In the genomic region with DNA sequence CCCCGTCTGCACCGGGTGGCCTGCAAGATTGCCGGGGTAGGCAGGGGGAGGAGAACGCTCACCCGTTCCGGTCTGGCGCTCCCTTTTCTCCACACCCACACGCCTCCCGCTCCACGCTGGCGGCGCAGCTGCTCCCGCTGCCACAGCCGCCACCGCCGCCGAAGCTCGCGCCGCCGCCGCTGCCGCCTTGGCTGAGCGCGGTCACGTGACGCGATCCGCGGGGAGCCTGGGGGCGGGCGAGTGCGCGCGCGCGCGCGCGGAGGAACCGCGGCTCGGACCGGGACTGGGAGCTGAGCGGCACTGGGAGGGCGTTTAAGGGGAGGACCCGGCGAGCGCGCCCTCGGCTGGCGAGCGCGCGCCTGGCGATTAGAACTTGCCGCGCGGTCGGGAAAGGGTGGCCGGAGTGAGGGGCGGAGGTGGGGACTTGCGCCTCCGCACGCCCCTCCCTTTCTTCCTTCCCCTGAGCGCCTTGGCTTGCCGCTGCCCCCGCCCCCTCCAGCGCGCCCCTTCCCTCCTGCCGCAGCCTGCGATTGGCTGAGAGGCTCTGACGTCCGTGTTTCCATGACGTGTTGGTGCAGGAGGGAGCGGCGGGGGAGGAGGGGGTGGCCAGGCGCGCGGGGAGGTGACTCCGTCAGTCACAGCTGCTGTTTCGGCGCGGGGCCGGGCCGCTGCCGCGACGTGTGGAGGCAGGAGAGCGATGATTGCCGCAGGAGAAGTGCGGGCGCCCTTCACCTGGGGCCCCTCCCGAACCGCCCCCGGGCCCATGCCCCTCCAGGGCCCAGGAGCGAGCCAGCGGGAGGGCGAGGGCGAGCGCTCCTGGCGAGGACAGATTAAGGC, we compare ENCODE assay signal across 1 cellular context.
A peak's percentile ranks its signal among the peaks of the same experiment; 100 is the strongest.
TF ChIP-seq lines count a peak whose summit lies in the region.

No MANE protein-coding gene starts in this region.

TF ChIP-seq in WTC11, 78 proteins besides CTCF, POLR2A, EP300 and RAD21 (continued from another document and continues in another):
- TF ChIP-seq, protein P1, sequence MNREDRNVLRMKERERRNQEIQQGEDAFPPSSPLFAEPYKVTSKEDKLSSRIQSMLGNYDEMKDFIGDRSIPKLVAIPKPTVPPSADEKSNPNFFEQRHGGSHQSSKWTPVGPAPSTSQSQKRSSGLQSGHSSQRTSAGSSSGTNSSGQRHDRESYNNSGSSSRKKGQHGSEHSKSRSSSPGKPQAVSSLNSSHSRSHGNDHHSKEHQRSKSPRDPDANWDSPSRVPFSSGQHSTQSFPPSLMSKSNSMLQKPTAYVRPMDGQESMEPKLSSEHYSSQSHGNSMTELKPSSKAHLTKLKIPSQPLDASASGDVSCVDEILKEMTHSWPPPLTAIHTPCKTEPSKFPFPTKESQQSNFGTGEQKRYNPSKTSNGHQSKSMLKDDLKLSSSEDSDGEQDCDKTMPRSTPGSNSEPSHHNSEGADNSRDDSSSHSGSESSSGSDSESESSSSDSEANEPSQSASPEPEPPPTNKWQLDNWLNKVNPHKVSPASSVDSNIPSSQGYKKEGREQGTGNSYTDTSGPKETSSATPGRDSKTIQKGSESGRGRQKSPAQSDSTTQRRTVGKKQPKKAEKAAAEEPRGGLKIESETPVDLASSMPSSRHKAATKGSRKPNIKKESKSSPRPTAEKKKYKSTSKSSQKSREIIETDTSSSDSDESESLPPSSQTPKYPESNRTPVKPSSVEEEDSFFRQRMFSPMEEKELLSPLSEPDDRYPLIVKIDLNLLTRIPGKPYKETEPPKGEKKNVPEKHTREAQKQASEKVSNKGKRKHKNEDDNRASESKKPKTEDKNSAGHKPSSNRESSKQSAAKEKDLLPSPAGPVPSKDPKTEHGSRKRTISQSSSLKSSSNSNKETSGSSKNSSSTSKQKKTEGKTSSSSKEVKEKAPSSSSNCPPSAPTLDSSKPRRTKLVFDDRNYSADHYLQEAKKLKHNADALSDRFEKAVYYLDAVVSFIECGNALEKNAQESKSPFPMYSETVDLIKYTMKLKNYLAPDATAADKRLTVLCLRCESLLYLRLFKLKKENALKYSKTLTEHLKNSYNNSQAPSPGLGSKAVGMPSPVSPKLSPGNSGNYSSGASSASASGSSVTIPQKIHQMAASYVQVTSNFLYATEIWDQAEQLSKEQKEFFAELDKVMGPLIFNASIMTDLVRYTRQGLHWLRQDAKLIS (CRISPR knock-in tag; IDR thresholded peaks at IDR 0.05; ENCODE audit: borderline replicate concordance): no peak; the same call in 1 of the 2 replicates
- peak; percentile 85 for TF ChIP-seq FOXK1 (CRISPR knock-in tag; IDR thresholded peaks at IDR 0.05)
- no peak; the same call in 1 of the 2 replicates for TF ChIP-seq CREM (CRISPR knock-in tag; IDR thresholded peaks at IDR 0.05)
- TF ChIP-seq, protein P2, sequence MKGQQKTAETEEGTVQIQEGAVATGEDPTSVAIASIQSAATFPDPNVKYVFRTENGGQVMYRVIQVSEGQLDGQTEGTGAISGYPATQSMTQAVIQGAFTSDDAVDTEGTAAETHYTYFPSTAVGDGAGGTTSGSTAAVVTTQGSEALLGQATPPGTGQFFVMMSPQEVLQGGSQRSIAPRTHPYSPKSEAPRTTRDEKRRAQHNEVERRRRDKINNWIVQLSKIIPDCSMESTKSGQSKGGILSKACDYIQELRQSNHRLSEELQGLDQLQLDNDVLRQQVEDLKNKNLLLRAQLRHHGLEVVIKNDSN (CRISPR knock-in tag; IDR thresholded peaks at IDR 0.05): peak; percentile 81
- TF ChIP-seq ZNF121 (CRISPR knock-in tag; IDR thresholded peaks at IDR 0.05): no peak
- TF ChIP-seq, protein P3, sequence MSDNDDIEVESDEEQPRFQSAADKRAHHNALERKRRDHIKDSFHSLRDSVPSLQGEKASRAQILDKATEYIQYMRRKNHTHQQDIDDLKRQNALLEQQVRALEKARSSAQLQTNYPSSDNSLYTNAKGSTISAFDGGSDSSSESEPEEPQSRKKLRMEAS (CRISPR knock-in tag; IDR thresholded peaks at IDR 0.05): no peak
- TF ChIP-seq, protein P4, sequence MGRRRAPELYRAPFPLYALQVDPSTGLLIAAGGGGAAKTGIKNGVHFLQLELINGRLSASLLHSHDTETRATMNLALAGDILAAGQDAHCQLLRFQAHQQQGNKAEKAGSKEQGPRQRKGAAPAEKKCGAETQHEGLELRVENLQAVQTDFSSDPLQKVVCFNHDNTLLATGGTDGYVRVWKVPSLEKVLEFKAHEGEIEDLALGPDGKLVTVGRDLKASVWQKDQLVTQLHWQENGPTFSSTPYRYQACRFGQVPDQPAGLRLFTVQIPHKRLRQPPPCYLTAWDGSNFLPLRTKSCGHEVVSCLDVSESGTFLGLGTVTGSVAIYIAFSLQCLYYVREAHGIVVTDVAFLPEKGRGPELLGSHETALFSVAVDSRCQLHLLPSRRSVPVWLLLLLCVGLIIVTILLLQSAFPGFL (CRISPR knock-in tag; IDR thresholded peaks at IDR 0.05; ENCODE audit: borderline replicate concordance): no peak
- TF ChIP-seq RELA (CRISPR knock-in tag; IDR thresholded peaks at IDR 0.05; ENCODE audit: borderline replicate concordance): 0 out of 2 replicates have a peak, but pooled peaks have one; percentile 53
- no peak for TF ChIP-seq ATF1 (CRISPR knock-in tag; IDR thresholded peaks at IDR 0.05)
- TF ChIP-seq, protein P5, sequence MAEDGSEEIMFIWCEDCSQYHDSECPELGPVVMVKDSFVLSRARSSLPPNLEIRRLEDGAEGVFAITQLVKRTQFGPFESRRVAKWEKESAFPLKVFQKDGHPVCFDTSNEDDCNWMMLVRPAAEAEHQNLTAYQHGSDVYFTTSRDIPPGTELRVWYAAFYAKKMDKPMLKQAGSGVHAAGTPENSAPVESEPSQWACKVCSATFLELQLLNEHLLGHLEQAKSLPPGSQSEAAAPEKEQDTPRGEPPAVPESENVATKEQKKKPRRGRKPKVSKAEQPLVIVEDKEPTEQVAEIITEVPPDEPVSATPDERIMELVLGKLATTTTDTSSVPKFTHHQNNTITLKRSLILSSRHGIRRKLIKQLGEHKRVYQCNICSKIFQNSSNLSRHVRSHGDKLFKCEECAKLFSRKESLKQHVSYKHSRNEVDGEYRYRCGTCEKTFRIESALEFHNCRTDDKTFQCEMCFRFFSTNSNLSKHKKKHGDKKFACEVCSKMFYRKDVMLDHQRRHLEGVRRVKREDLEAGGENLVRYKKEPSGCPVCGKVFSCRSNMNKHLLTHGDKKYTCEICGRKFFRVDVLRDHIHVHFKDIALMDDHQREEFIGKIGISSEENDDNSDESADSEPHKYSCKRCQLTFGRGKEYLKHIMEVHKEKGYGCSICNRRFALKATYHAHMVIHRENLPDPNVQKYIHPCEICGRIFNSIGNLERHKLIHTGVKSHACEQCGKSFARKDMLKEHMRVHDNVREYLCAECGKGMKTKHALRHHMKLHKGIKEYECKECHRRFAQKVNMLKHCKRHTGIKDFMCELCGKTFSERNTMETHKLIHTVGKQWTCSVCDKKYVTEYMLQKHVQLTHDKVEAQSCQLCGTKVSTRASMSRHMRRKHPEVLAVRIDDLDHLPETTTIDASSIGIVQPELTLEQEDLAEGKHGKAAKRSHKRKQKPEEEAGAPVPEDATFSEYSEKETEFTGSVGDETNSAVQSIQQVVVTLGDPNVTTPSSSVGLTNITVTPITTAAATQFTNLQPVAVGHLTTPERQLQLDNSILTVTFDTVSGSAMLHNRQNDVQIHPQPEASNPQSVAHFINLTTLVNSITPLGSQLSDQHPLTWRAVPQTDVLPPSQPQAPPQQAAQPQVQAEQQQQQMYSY (CRISPR knock-in tag; IDR thresholded peaks at IDR 0.05): no peak
- no peak for TF ChIP-seq ZNF317 (CRISPR knock-in tag; IDR thresholded peaks at IDR 0.05; ENCODE audit: borderline replicate concordance, low read depth)
- TF ChIP-seq IRF2 (CRISPR knock-in tag; IDR thresholded peaks at IDR 0.05; ENCODE audit: borderline replicate concordance, low read depth): no peak
- peak; percentile 56; the same call in 1 of the 2 replicates for TF ChIP-seq ZNF423 (CRISPR knock-in tag; IDR thresholded peaks at IDR 0.05)
- TF ChIP-seq, protein P6, sequence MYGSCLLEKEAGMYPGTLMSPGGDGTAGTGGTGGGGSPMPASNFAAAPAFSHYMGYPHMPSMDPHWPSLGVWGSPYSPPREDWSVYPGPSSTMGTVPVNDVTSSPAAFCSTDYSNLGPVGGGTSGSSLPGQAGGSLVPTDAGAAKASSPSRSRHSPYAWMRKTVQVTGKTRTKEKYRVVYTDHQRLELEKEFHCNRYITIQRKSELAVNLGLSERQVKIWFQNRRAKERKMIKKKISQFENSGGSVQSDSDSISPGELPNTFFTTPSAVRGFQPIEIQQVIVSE (CRISPR knock-in tag; IDR thresholded peaks at IDR 0.05; ENCODE audit: borderline replicate concordance): no peak
- TF ChIP-seq FOXP1 (CRISPR knock-in tag; IDR thresholded peaks at IDR 0.05; ENCODE audit: borderline replicate concordance): peak; percentile 85
- no peak for TF ChIP-seq ELF4 (CRISPR knock-in tag; IDR thresholded peaks at IDR 0.05; ENCODE audit: low read depth)
- no peak for TF ChIP-seq JUN (CRISPR knock-in tag; IDR thresholded peaks at IDR 0.05)
- TF ChIP-seq GRHL2 (CRISPR knock-in tag; IDR thresholded peaks at IDR 0.05; ENCODE audit: insufficient replicate concordance, severe bottlenecking): no peak
- TF ChIP-seq, protein P7, sequence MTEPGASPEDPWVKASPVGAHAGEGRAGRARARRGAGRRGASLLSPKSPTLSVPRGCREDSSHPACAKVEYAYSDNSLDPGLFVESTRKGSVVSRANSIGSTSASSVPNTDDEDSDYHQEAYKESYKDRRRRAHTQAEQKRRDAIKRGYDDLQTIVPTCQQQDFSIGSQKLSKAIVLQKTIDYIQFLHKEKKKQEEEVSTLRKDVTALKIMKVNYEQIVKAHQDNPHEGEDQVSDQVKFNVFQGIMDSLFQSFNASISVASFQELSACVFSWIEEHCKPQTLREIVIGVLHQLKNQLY (CRISPR knock-in tag; IDR thresholded peaks at IDR 0.05): no peak
- TF ChIP-seq, protein P8, sequence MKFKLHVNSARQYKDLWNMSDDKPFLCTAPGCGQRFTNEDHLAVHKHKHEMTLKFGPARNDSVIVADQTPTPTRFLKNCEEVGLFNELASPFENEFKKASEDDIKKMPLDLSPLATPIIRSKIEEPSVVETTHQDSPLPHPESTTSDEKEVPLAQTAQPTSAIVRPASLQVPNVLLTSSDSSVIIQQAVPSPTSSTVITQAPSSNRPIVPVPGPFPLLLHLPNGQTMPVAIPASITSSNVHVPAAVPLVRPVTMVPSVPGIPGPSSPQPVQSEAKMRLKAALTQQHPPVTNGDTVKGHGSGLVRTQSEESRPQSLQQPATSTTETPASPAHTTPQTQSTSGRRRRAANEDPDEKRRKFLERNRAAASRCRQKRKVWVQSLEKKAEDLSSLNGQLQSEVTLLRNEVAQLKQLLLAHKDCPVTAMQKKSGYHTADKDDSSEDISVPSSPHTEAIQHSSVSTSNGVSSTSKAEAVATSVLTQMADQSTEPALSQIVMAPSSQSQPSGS (CRISPR knock-in tag; IDR thresholded peaks at IDR 0.05; ENCODE audit: borderline replicate concordance, low read depth): no peak
- 0 out of 2 replicates have a peak, but pooled peaks have one; percentile 55 for TF ChIP-seq CBFB (CRISPR knock-in tag; IDR thresholded peaks at IDR 0.05; ENCODE audit: low read depth)
- no peak; the same call in 1 of the 2 replicates for TF ChIP-seq NR3C1 (CRISPR knock-in tag; conservative IDR thresholded peaks at IDR 0.05; ENCODE audit: low read depth)
- TF ChIP-seq, protein P9, sequence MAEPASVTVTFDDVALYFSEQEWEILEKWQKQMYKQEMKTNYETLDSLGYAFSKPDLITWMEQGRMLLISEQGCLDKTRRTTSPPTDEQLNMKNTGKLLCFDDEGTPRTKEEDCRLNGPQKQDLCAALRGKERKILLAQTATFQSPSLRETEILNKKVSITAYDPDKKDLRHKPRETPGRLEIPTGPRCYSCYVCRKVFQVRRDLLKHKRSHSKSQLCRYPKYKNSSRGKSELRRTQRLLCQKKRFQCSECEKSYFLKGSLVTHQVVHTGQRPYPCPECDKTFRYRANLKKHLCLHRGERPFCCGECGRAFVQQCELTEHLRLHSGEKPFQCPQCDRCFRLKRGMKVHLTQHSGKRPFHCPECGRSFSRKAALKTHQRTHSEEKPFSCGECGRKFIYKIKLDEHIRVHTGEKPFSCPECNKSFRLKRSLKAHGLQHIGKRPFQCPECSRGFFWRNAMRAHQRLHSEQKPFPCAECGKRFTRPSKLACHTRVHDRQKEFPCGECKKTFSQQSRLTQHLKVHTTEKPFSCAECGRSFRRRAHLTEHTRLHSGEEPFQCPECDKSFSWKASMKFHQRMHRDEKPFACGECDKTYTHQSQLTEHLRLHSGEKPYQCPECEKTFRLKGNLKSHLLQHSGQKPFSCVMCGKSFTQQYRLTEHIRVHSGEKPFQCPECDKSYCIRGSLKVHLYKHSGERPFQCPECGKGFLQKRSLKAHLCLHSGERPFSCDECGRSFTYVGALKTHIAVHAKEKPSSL (CRISPR knock-in tag; conservative IDR thresholded peaks at IDR 0.05): no peak
- TF ChIP-seq, protein P10, sequence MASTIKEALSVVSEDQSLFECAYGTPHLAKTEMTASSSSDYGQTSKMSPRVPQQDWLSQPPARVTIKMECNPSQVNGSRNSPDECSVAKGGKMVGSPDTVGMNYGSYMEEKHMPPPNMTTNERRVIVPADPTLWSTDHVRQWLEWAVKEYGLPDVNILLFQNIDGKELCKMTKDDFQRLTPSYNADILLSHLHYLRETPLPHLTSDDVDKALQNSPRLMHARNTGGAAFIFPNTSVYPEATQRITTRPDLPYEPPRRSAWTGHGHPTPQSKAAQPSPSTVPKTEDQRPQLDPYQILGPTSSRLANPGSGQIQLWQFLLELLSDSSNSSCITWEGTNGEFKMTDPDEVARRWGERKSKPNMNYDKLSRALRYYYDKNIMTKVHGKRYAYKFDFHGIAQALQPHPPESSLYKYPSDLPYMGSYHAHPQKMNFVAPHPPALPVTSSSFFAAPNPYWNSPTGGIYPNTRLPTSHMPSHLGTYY (CRISPR knock-in tag; IDR thresholded peaks at IDR 0.05): no peak
- no peak for TF ChIP-seq ZNF263 (CRISPR knock-in tag; IDR thresholded peaks at IDR 0.05; ENCODE audit: low read depth)
- TF ChIP-seq EMX1 (CRISPR knock-in tag; IDR thresholded peaks at IDR 0.05): no peak
- TF ChIP-seq SMAD3 (CRISPR knock-in tag; IDR thresholded peaks at IDR 0.05; ENCODE audit: borderline replicate concordance): no peak
- TF ChIP-seq TCF7 (CRISPR knock-in tag; IDR thresholded peaks at IDR 0.05; ENCODE audit: low read depth): no peak; the same call in 1 of the 2 replicates
- 0 out of 2 replicates have a peak, but pooled peaks have one; percentile 93 for TF ChIP-seq KAT7 (CRISPR knock-in tag; IDR thresholded peaks at IDR 0.05; ENCODE audit: borderline replicate concordance)
- TF ChIP-seq, protein P11, sequence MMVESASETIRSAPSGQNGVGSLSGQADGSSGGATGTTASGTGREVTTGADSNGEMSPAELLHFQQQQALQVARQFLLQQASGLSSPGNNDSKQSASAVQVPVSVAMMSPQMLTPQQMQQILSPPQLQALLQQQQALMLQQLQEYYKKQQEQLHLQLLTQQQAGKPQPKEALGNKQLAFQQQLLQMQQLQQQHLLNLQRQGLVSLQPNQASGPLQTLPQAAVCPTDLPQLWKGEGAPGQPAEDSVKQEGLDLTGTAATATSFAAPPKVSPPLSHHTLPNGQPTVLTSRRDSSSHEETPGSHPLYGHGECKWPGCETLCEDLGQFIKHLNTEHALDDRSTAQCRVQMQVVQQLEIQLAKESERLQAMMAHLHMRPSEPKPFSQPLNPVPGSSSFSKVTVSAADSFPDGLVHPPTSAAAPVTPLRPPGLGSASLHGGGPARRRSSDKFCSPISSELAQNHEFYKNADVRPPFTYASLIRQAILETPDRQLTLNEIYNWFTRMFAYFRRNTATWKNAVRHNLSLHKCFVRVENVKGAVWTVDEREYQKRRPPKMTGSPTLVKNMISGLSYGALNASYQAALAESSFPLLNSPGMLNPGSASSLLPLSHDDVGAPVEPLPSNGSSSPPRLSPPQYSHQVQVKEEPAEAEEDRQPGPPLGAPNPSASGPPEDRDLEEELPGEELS (CRISPR knock-in tag; IDR thresholded peaks at IDR 0.05): 0 out of 2 replicates have a peak, but pooled peaks have one; percentile 2
